In genomic region chr6:44657201-44657824, GRCh38 we compare ENCODE assay signal across 21 cellular contexts.
DNase-seq lines count a peak whose midpoint lies in the region; ATAC-seq and TF ChIP-seq lines count a peak whose summit lies in the region.
"Had no signal": no experiment of that assay in that cellular context is flagged by ENCODE, and none has a peak within 500 bp of the region (broad histone marks: within the 10 kb centered on the region; RNA-seq: fewer than 3 reads in every experiment).

No MANE protein-coding gene starts in this region.

- H3K27me3 Mint-ChIP-seq in chondrocyte (ENCODE audit: low read depth): no peaks in the 10 kb centered on the region
- H3K27me3 Mint-ChIP-seq in osteocyte (ENCODE audit: unreplicated experiment): no peaks in the 10 kb centered on the region
- no peaks in the 10 kb centered on the region for H3K27me3 Mint-ChIP-seq in activated CD4-positive, alpha-beta memory T cell treated with anti-CD3 and anti-CD28 coated beads, Interleukin-2, amount 10 ng/mL, durations not matched to agents 7 days and 5 days

- no peaks in the 10 kb centered on the region for H3K79me2 ChIP-seq in DND-41 (ENCODE audit: insufficient read depth, low read length)
- H3K79me2 ChIP-seq: parathyroid adenoma had no signal

- no peak overlapping the region for H3K4me3 ChIP-seq in DND-41 (ENCODE audit: low read depth in 1 of 2, low read length in 2 of 2)
- H3K4me3 ChIP-seq in HFF-Myc (replicated peaks; ENCODE audit: low read depth, low read length): no peak overlapping the region

- ATAC-seq in DND-41 (ENCODE audit: insufficient read depth, low read depth) (no peak), HG03354 (IDR thresholded peaks at IDR 0.05; ENCODE audit: poor library complexity, severe bottlenecking, unreplicated experiment) (no peak)
- ATAC-seq: naive thymus-derived CD8-positive, alpha-beta T cell; sciatic nerve had no signal

- H3K9me3 Mint-ChIP-seq in chondrocyte (ENCODE audit: low read depth) (no peaks in the 10 kb centered on the region), osteocyte (ENCODE audit: unreplicated experiment) (no peaks in the 10 kb centered on the region)
- H3K9me3 Mint-ChIP-seq in activated CD4-positive, alpha-beta memory T cell treated with anti-CD3 and anti-CD28 coated beads, Interleukin-2, amount 10 ng/mL, durations not matched to agents 7 days and 5 days: peaks cover 4% of the 10 kb centered on the region

- TF ChIP-seq CTCF in DND-41 (IDR thresholded peaks at IDR 0.05; ENCODE audit: borderline replicate concordance, extremely low read depth, low read length, poor library complexity, severe bottlenecking) (peak; percentile 22), HFF-Myc (IDR thresholded peaks at IDR 0.05; ENCODE audit: low read depth, low read length, missing control alignments) (peak; percentile 5), chondrocyte (IDR thresholded peaks at IDR 0.05) (peak; percentile 69), osteocyte (IDR thresholded peaks at IDR 0.05) (peak; percentile 40)

- peaks cover 11% of the 10 kb centered on the region for H3K4me1 ChIP-seq in DND-41 (ENCODE audit: insufficient read depth, low read length)
- H3K4me1 ChIP-seq: parathyroid adenoma had no signal

- peaks cover 60% of the 10 kb centered on the region for H3K4me1 Mint-ChIP-seq in chondrocyte (ENCODE audit: low read depth)
- peaks cover 55% of the 10 kb centered on the region for H3K4me1 Mint-ChIP-seq in osteocyte (ENCODE audit: unreplicated experiment)
- H3K4me1 Mint-ChIP-seq in activated CD4-positive, alpha-beta memory T cell treated with anti-CD3 and anti-CD28 coated beads, Interleukin-2, amount 10 ng/mL, durations not matched to agents 7 days and 5 days: peaks cover 11% of the 10 kb centered on the region

- no peaks in the 10 kb centered on the region for H3K36me3 Mint-ChIP-seq in chondrocyte (ENCODE audit: low read depth)
- H3K36me3 Mint-ChIP-seq in osteocyte (ENCODE audit: unreplicated experiment): no peaks in the 10 kb centered on the region
- H3K36me3 Mint-ChIP-seq in activated CD4-positive, alpha-beta memory T cell treated with anti-CD3 and anti-CD28 coated beads, Interleukin-2, amount 10 ng/mL, durations not matched to agents 7 days and 5 days (ENCODE audit: low read depth): peaks cover 3% of the 10 kb centered on the region
- H3K36me3 Mint-ChIP-seq: CD4-positive, CD25-positive, alpha-beta regulatory T cell; naive thymus-derived CD8-positive, alpha-beta T cell had no signal

- no peak overlapping the region for H3K9ac ChIP-seq in DND-41 (ENCODE audit: low read depth, low read length)
- H3K9ac ChIP-seq: parathyroid adenoma had no signal

- no peak overlapping the region for H3K4me2 ChIP-seq in DND-41 (ENCODE audit: insufficient read depth, low read length)

- no peak for DNase-seq in DND-41
- DNase-seq in HFF-Myc (ENCODE audit: extremely low read depth, low read depth): no peak
- DNase-seq in chondrocyte (ENCODE audit: low spot score): no peak
- DNase-seq in osteocyte (ENCODE audit: extremely low spot score, unreplicated experiment): no peak
- no peak for DNase-seq in activated CD4-positive, alpha-beta memory T cell treated with anti-CD3 and anti-CD28 coated beads, Interleukin-2, amount 10 ng/mL, durations not matched to agents 7 days and 5 days
- DNase-seq in NCI-H187 (lab: John Stamatoyannopoulos, UW): no peak
- DNase-seq: activated CD4-positive, alpha-beta T cell treated with anti-CD3 and anti-CD28 coated beads for 1 hour; activated gamma-delta T cell treated with Interleukin-2 at 50 U/mL for 16 hours; activated T-cell treated with anti-CD3 and anti-CD28 coated beads, Interleukin-2, amount 50 U/mL, for 1 hour; CD4-positive, CD25-positive, alpha-beta regulatory T cell; dermis blood vessel endothelial cell; GF-D8; MM.1S; naive thymus-derived CD8-positive, alpha-beta T cell; NCI-H146; NCI-H2171 treated with DMSO at 0.1 percent for 48 hours; NCI-H524 treated with DMSO at 0.1 percent for 48 hours; T1000 had no signal

- H3K27ac ChIP-seq in DND-41 (ENCODE audit: low read length): no peak overlapping the region
- H3K27ac ChIP-seq: parathyroid adenoma had no signal

- POLR2A ChIA-PET in activated CD4-positive, alpha-beta memory T cell treated with anti-CD3 and anti-CD28 coated beads, Interleukin-2, amount 10 ng/mL, durations not matched to agents 7 days and 5 days (lab: Charles Lee): interaction anchor here (2.2 kb wide), 1 partner anchor 720 kb away, joined by 9 read pairs; the partner anchor contains the start of gene SUPT3H

- H3K4me3 Mint-ChIP-seq in chondrocyte (ENCODE audit: unreplicated experiment) (peak overlapping the region; percentile 33), osteocyte (ENCODE audit: unreplicated experiment) (no peak overlapping the region)
- H3K4me3 Mint-ChIP-seq in activated CD4-positive, alpha-beta memory T cell treated with anti-CD3 and anti-CD28 coated beads, Interleukin-2, amount 10 ng/mL, durations not matched to agents 7 days and 5 days: no peak overlapping the region
- H3K4me3 Mint-ChIP-seq: CD4-positive, CD25-positive, alpha-beta regulatory T cell had no signal

- H4K20me1 ChIP-seq in DND-41 (ENCODE audit: insufficient read depth, low read length): no peaks in the 10 kb centered on the region

- CTCF ChIA-PET in activated CD4-positive, alpha-beta memory T cell treated with anti-CD3 and anti-CD28 coated beads, Interleukin-2, amount 10 ng/mL, durations not matched to agents 7 days and 5 days (lab: Charles Lee): interaction anchor here (0.7 to 3.8 kb wide), 5 partner anchors 18 to 1265 kb away, joined by 3 to 36 read pairs (median 15); no protein-coding TSS in a partner anchor

- H3K36me3 ChIP-seq in DND-41 (ENCODE audit: insufficient read depth, low read length): no peaks in the 10 kb centered on the region

- H3K27ac Mint-ChIP-seq in chondrocyte (ENCODE audit: unreplicated experiment) (peak overlapping the region; percentile 84), osteocyte (ENCODE audit: unreplicated experiment) (peak overlapping the region; percentile 61)
- H3K27ac Mint-ChIP-seq in activated CD4-positive, alpha-beta memory T cell treated with anti-CD3 and anti-CD28 coated beads, Interleukin-2, amount 10 ng/mL, durations not matched to agents 7 days and 5 days: no peak overlapping the region

- H3K27me3 ChIP-seq in DND-41 (ENCODE audit: insufficient read depth, low read length, poor library complexity): no peaks in the 10 kb centered on the region

- no peak overlapping the region for H2AFZ ChIP-seq in DND-41 (ENCODE audit: low read depth, low read length)
- H2AFZ ChIP-seq: parathyroid adenoma had no signal

- H3K9me3 ChIP-seq in DND-41 (ENCODE audit: insufficient read depth, low read length, severe bottlenecking): no peaks in the 10 kb centered on the region

Comparison
In these comparisons a context has a peak if more than half of its experiments do, and no peak if none do; other contexts are left out.
1. CTCF ChIP-seq: peak in every context shown above with its lines; median percentile 69 in chondrocyte; 40 in osteocyte; 22 in DND-41; 5 in HFF-Myc.